ENCODE assay signal across 1 cellular context in the genomic region with DNA sequence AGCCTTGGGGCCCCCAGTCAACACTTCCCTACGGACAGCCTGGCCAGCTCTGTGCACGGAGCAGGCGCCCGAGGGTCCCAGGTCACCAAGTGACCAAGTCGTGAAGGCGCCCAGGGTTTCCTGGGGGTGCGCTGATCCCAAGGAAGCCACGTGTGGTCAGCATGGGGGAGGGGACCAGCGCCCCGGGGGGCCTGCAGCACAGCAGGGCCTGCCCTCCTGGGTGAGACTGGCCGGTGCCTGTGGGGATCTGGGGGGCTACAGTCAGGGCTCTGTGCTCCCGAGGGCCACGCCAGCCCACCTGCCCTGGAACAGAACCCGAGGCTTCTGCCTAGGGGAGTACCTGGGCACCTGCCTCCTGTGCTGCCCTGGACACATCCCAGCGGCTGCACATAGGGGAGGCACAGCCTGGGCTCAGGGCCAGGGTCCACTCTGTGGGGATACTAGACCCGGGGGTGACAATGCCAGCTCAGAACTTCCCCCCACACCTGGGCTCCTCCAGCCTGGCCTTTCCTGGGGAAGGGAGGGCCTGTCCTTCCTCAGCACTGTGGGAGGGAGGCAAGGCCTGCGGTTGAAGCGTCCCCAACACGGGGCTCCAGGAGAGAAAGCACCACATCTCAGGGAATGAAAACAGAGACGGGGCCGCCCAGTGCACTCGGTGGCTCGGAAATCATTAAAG.
TF ChIP-seq lines count a peak whose summit lies in the region.

No MANE protein-coding gene starts in this region.

TF ChIP-seq in SK-N-SH treated with all-trans-retinoic acid at 6 μM for 48 hours, 23 proteins besides CTCF, POLR2A, EP300 and RAD21 (continued from another document):
- TF ChIP-seq, protein P1, sequence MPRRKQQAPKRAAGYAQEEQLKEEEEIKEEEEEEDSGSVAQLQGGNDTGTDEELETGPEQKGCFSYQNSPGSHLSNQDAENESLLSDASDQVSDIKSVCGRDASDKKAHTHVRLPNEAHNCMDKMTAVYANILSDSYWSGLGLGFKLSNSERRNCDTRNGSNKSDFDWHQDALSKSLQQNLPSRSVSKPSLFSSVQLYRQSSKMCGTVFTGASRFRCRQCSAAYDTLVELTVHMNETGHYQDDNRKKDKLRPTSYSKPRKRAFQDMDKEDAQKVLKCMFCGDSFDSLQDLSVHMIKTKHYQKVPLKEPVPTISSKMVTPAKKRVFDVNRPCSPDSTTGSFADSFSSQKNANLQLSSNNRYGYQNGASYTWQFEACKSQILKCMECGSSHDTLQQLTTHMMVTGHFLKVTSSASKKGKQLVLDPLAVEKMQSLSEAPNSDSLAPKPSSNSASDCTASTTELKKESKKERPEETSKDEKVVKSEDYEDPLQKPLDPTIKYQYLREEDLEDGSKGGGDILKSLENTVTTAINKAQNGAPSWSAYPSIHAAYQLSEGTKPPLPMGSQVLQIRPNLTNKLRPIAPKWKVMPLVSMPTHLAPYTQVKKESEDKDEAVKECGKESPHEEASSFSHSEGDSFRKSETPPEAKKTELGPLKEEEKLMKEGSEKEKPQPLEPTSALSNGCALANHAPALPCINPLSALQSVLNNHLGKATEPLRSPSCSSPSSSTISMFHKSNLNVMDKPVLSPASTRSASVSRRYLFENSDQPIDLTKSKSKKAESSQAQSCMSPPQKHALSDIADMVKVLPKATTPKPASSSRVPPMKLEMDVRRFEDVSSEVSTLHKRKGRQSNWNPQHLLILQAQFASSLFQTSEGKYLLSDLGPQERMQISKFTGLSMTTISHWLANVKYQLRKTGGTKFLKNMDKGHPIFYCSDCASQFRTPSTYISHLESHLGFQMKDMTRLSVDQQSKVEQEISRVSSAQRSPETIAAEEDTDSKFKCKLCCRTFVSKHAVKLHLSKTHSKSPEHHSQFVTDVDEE (CRISPR knock-in tag; IDR thresholded peaks at IDR 0.05) = no peak
- TF ChIP-seq, protein P2, sequence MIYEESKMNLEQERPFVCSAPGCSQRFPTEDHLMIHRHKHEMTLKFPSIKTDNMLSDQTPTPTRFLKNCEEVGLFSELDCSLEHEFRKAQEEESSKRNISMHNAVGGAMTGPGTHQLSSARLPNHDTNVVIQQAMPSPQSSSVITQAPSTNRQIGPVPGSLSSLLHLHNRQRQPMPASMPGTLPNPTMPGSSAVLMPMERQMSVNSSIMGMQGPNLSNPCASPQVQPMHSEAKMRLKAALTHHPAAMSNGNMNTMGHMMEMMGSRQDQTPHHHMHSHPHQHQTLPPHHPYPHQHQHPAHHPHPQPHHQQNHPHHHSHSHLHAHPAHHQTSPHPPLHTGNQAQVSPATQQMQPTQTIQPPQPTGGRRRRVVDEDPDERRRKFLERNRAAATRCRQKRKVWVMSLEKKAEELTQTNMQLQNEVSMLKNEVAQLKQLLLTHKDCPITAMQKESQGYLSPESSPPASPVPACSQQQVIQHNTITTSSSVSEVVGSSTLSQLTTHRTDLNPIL (CRISPR knock-in tag; IDR thresholded peaks at IDR 0.05; ENCODE audit: low read depth) = no peak
- no peak for TF ChIP-seq ZFP30 (CRISPR knock-in tag; IDR thresholded peaks at IDR 0.05)
- no peak for TF ChIP-seq ZFP3 (CRISPR knock-in tag; IDR thresholded peaks at IDR 0.05)
- TF ChIP-seq ZNF70 (CRISPR knock-in tag; IDR thresholded peaks at IDR 0.05) = no peak
- TF ChIP-seq PPARA (CRISPR knock-in tag; IDR thresholded peaks at IDR 0.05; ENCODE audit: borderline replicate concordance) = no peak
- no peak for TF ChIP-seq ZNF565 (CRISPR knock-in tag; conservative IDR thresholded peaks at IDR 0.05; ENCODE audit: low read depth)
- TF ChIP-seq ZNF8 (CRISPR knock-in tag; IDR thresholded peaks at IDR 0.05) = no peak
- TF ChIP-seq ESRRG (CRISPR knock-in tag; IDR thresholded peaks at IDR 0.05) = no peak
- no peak for TF ChIP-seq ARNTL (CRISPR knock-in tag; IDR thresholded peaks at IDR 0.05; ENCODE audit: borderline replicate concordance, low read depth)
- TF ChIP-seq RARB (CRISPR knock-in tag; IDR thresholded peaks at IDR 0.05) = no peak
